ENCODE assay signal across 9 cellular contexts in genomic region chr10:5466451-5466996, GRCh38. TPM values are rescaled to one million over a fixed set of nuclear protein-coding genes. Genes with fewer than 3 reads are reported as not detected.
A peak's percentile ranks its signal among the peaks of the same experiment; 100 is the strongest.
DNase-seq lines count a peak whose midpoint lies in the region; ATAC-seq, FAIRE-seq and TF ChIP-seq lines count a peak whose summit lies in the region.
"Had no signal": no experiment of that assay in that cellular context is flagged by ENCODE, and none has a peak within 500 bp of the region (broad histone marks: within the 10 kb centered on the region; RNA-seq: fewer than 3 reads in every experiment).

No MANE protein-coding gene starts in this region.

- H3K27me3 ChIP-seq in PC-3 (ENCODE audit: low read length): no peaks in the 10 kb centered on the region
- H3K27me3 ChIP-seq in small intestine (ENCODE audit: control insufficient read depth in 2 of 2, insufficient read depth in 2 of 2, low read length in 2 of 2): no peaks in the 10 kb centered on the region

- 0 out of 2 replicates have a peak overlapping the region, but pooled peaks have one; percentile 49 for H2AFZ ChIP-seq in PC-3 (ENCODE audit: low read length)

- DNase-seq in HFFc6: peak; percentile 87
- DNase-seq in PC-3: peak; percentile 73
- peak; percentile 85 for DNase-seq in iPS DF 4.7 (ENCODE audit: extremely low read depth, low spot score)
- DNase-seq in small intestine: peak; percentile 87
- no peak for DNase-seq in activated effector memory CD4-positive, alpha-beta T cell treated with Interleukin-2 at 50 U/mL for 16 hours
- DNase-seq: stimulated activated CD4-positive, alpha-beta T cell treated with anti-CD3 and anti-CD28 coated beads, Interleukin-1b, Interleukin-23, amount 100 ng/mL, for 48 hours had no signal

- CTCF ChIA-PET in PC-3 (lab: Charles Lee): no interaction called here

- ATAC-seq in PC-3 (peak; percentile 78), HG02938 (IDR thresholded peaks at IDR 0.05; ENCODE audit: unreplicated experiment) (no peak), GM18505 (IDR thresholded peaks at IDR 0.05; ENCODE audit: unreplicated experiment) (no peak), GM19452 (IDR thresholded peaks at IDR 0.05; ENCODE audit: unreplicated experiment) (no peak)

- peaks cover 9% of the 10 kb centered on the region; the same call in 1 of the 2 replicates for H3K36me3 Mint-ChIP-seq in HFFc6 (ENCODE audit: low read depth)

- no peaks in the 10 kb centered on the region for H3K9me2 ChIP-seq in PC-3 (replicated peaks; ENCODE audit: low read length)

- WGBS in small intestine, 3 donors: 12 to 38% (median 19%) methylated on average over 11 of the region's 11 CpGs

- peaks cover 25% of the 10 kb centered on the region for H3K4me1 ChIP-seq in PC-3 (ENCODE audit: insufficient read depth, low read length)
- peaks cover 0 to 2% of the 10 kb centered on the region in 2 donors for H3K4me1 ChIP-seq in small intestine (ENCODE audit: control insufficient read depth in 2 of 2, insufficient read depth in 1 of 2, low read depth in 1 of 2, low read length in 1 of 2)

- no peaks in the 10 kb centered on the region for H4K20me1 ChIP-seq in PC-3 (ENCODE audit: low read length)

- H3K4me3 ChIP-seq in PC-3 (ENCODE audit: low read length) (no peak overlapping the region), small intestine (ENCODE audit: low read depth in 1 of 2, low read length in 2 of 2) (no peak overlapping the region)

- peak overlapping the region; percentile 82 for H3K27ac Mint-ChIP-seq in HFFc6

- H3K9me3 Mint-ChIP-seq in HFFc6: peaks cover 4% of the 10 kb centered on the region

- H3K9ac ChIP-seq in PC-3 (ENCODE audit: low read length): peak overlapping the region; percentile 55

- peaks cover 5% of the 10 kb centered on the region for H3K27me3 Mint-ChIP-seq in HFFc6 (ENCODE audit: insufficient read depth)

- BruUV-seq in PC-3 (replicated peaks; lab: Mats Ljungman, UMichigan): no TSS peak

- H3F3A ChIP-seq in PC-3 (ENCODE audit: low read length, unreplicated experiment): no peaks in the 10 kb centered on the region

- H3K4me1 Mint-ChIP-seq in HFFc6 (ENCODE audit: low read depth): peaks cover 58% of the 10 kb centered on the region

- POLR2A ChIA-PET in PC-3 (lab: Charles Lee; ENCODE audit: unreplicated experiment): interaction anchor here (0.6 kb wide), 2 partner anchors 81 to 347 kb away, joined by 3 read pairs; partner anchors contain the start of gene GDI2

- TF ChIP-seq CTCF in HFFc6 (IDR thresholded peaks at IDR 0.05) (no peak), PC-3 (conservative IDR thresholded peaks at IDR 0.05; ENCODE audit: low read depth, low read length) (no peak)

- no peak for TF ChIP-seq POLR2A in GM18505 (IDR thresholded peaks at IDR 0.05; ENCODE audit: borderline replicate concordance, extremely low read depth, insufficient read depth, insufficient read length)

- H3K9me3 ChIP-seq in PC-3 (ENCODE audit: low read length): no peaks in the 10 kb centered on the region
- no peaks in the 10 kb centered on the region for H3K9me3 ChIP-seq in small intestine (ENCODE audit: control insufficient read depth, low read depth)

- FAIRE-seq in small intestine (lab: Jason Lieb, UNC): no peak

- peak overlapping the region; percentile 65 for H3K4me2 ChIP-seq in PC-3 (ENCODE audit: low read length)

- H3K36me3 ChIP-seq in PC-3 (ENCODE audit: low read depth, low read length) (no peaks in the 10 kb centered on the region), small intestine (ENCODE audit: control insufficient read depth in 2 of 2, insufficient read depth in 2 of 2, low read length in 2 of 2) (no peaks in the 10 kb centered on the region)

- peak overlapping the region; percentile 89 for H3K27ac ChIP-seq in PC-3 (ENCODE audit: low read length)
- H3K27ac ChIP-seq in small intestine (ENCODE audit: low read depth in 1 of 2, low read length in 1 of 2): peak overlapping the region; percentile 12 to 55

- intact Hi-C loops in PC-3 (cut with micrococcal nuclease): loop anchor here (5.0 kb wide), 1 partner anchor 81 kb away; no protein-coding TSS in a partner anchor

- H3K79me2 ChIP-seq in PC-3 (ENCODE audit: low read length): no peaks in the 10 kb centered on the region

- H3K4me3 Mint-ChIP-seq in HFFc6: peak overlapping the region; percentile 68

RNA-seq across cellular contexts. Expression of gene CALML5, which starts 32.8 kb away (rescaled TPM):
- total RNA-seq in HFFc6 (2021; fragmentation: NEBNext Ultra II Directional; extraction: Animal tissue kit (Norgen Biotek cat#: 25700)): not detected
- not detected in 2 replicates for total RNA-seq in PC-3 (2014; rRNA removed)
- not detected for polyA plus RNA-seq in small intestine

RNA-seq across cellular contexts. Expression of gene NET1, which starts 54.2 kb away (rescaled TPM):
- total RNA-seq in HFFc6 (2021; fragmentation: NEBNext Ultra II Directional; extraction: Animal tissue kit (Norgen Biotek cat#: 25700)): 10 to 100 TPM; 65.1 to 92.9 (median 86.6) TPM
- 86.9 and 88.2 TPM in 2 replicates for total RNA-seq in PC-3 (2014; rRNA removed)
- 100 to 1,000 TPM in 2 of 3 donors, 10 to 100 TPM in 1; 58.0 to 187 (median 147) TPM for polyA plus RNA-seq in small intestine

RNA-seq across cellular contexts. Expression of gene CALML3, which starts 58.2 kb away (rescaled TPM):
- not detected for total RNA-seq in HFFc6 (2021; fragmentation: NEBNext Ultra II Directional; extraction: Animal tissue kit (Norgen Biotek cat#: 25700))
- not detected in 2 replicates for total RNA-seq in PC-3 (2014; rRNA removed)
- under 1 TPM in 2 of 3 donors, not detected in 1; 0.07 to 0.27 TPM for polyA plus RNA-seq in small intestine
